ENCODE assay signal across 2 cellular contexts in the genomic region with DNA sequence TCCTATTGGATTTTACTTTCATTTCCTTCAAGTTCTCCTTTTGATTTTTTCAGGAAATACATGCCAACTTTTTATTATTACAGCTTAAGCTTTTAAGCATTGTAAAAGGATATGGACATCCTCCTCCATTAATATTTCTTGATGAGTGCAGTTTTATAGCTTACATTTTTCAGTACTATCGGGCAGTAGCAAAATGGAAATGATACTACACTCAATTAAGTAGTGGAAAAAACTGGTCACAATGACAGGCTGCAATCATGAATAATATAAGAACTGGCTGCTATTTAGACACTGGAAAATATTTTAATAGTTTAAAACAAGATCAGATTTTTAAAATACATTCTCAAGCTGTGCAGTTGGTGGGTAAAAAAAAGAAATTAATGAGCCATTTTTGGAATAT.
TF ChIP-seq lines count a peak whose summit lies in the region.

No MANE protein-coding gene starts in this region.

TF ChIP-seq in SK-N-SH treated with all-trans-retinoic acid at 6 μM for 48 hours, 23 proteins besides CTCF, POLR2A, EP300 and RAD21 (continued from another document):
- TF ChIP-seq, protein P1, sequence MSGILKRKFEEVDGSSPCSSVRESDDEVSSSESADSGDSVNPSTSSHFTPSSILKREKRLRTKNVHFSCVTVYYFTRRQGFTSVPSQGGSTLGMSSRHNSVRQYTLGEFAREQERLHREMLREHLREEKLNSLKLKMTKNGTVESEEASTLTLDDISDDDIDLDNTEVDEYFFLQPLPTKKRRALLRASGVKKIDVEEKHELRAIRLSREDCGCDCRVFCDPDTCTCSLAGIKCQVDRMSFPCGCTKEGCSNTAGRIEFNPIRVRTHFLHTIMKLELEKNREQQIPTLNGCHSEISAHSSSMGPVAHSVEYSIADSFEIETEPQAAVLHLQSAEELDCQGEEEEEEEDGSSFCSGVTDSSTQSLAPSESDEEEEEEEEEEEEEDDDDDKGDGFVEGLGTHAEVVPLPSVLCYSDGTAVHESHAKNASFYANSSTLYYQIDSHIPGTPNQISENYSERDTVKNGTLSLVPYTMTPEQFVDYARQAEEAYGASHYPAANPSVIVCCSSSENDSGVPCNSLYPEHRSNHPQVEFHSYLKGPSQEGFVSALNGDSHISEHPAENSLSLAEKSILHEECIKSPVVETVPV (CRISPR knock-in tag; IDR thresholded peaks at IDR 0.05), result no peak
- no peak for TF ChIP-seq PPARA (CRISPR knock-in tag; IDR thresholded peaks at IDR 0.05; ENCODE audit: borderline replicate concordance)
- no peak for TF ChIP-seq ZFP30 (CRISPR knock-in tag; IDR thresholded peaks at IDR 0.05)
- TF ChIP-seq, protein P2, sequence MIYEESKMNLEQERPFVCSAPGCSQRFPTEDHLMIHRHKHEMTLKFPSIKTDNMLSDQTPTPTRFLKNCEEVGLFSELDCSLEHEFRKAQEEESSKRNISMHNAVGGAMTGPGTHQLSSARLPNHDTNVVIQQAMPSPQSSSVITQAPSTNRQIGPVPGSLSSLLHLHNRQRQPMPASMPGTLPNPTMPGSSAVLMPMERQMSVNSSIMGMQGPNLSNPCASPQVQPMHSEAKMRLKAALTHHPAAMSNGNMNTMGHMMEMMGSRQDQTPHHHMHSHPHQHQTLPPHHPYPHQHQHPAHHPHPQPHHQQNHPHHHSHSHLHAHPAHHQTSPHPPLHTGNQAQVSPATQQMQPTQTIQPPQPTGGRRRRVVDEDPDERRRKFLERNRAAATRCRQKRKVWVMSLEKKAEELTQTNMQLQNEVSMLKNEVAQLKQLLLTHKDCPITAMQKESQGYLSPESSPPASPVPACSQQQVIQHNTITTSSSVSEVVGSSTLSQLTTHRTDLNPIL (CRISPR knock-in tag; IDR thresholded peaks at IDR 0.05; ENCODE audit: low read depth), result no peak
- TF ChIP-seq, protein P3, sequence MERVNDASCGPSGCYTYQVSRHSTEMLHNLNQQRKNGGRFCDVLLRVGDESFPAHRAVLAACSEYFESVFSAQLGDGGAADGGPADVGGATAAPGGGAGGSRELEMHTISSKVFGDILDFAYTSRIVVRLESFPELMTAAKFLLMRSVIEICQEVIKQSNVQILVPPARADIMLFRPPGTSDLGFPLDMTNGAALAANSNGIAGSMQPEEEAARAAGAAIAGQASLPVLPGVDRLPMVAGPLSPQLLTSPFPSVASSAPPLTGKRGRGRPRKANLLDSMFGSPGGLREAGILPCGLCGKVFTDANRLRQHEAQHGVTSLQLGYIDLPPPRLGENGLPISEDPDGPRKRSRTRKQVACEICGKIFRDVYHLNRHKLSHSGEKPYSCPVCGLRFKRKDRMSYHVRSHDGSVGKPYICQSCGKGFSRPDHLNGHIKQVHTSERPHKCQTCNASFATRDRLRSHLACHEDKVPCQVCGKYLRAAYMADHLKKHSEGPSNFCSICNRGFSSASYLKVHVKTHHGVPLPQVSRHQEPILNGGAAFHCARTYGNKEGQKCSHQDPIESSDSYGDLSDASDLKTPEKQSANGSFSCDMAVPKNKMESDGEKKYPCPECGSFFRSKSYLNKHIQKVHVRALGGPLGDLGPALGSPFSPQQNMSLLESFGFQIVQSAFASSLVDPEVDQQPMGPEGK (CRISPR knock-in tag; IDR thresholded peaks at IDR 0.05; ENCODE audit: borderline replicate concordance), result no peak
- TF ChIP-seq SNAI2 (CRISPR knock-in tag; IDR thresholded peaks at IDR 0.05), result no peak
- no peak for TF ChIP-seq TOX (CRISPR knock-in tag; IDR thresholded peaks at IDR 0.05; ENCODE audit: borderline replicate concordance)
- no peak for TF ChIP-seq ISL1 (CRISPR knock-in tag; IDR thresholded peaks at IDR 0.05)
- TF ChIP-seq, protein P4, sequence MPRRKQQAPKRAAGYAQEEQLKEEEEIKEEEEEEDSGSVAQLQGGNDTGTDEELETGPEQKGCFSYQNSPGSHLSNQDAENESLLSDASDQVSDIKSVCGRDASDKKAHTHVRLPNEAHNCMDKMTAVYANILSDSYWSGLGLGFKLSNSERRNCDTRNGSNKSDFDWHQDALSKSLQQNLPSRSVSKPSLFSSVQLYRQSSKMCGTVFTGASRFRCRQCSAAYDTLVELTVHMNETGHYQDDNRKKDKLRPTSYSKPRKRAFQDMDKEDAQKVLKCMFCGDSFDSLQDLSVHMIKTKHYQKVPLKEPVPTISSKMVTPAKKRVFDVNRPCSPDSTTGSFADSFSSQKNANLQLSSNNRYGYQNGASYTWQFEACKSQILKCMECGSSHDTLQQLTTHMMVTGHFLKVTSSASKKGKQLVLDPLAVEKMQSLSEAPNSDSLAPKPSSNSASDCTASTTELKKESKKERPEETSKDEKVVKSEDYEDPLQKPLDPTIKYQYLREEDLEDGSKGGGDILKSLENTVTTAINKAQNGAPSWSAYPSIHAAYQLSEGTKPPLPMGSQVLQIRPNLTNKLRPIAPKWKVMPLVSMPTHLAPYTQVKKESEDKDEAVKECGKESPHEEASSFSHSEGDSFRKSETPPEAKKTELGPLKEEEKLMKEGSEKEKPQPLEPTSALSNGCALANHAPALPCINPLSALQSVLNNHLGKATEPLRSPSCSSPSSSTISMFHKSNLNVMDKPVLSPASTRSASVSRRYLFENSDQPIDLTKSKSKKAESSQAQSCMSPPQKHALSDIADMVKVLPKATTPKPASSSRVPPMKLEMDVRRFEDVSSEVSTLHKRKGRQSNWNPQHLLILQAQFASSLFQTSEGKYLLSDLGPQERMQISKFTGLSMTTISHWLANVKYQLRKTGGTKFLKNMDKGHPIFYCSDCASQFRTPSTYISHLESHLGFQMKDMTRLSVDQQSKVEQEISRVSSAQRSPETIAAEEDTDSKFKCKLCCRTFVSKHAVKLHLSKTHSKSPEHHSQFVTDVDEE (CRISPR knock-in tag; IDR thresholded peaks at IDR 0.05), result no peak
- no peak for TF ChIP-seq GLIS3 (CRISPR knock-in tag; IDR thresholded peaks at IDR 0.05)
- no peak for TF ChIP-seq ZFP3 (CRISPR knock-in tag; IDR thresholded peaks at IDR 0.05)
- TF ChIP-seq ZNF8 (CRISPR knock-in tag; IDR thresholded peaks at IDR 0.05), result no peak
- no peak for TF ChIP-seq CSDC2 (CRISPR knock-in tag; IDR thresholded peaks at IDR 0.05)
- no peak for TF ChIP-seq ESRRG (CRISPR knock-in tag; IDR thresholded peaks at IDR 0.05)
- TF ChIP-seq ZC3H10 (CRISPR knock-in tag; IDR thresholded peaks at IDR 0.05), result no peak
- TF ChIP-seq TCF4 (CRISPR knock-in tag; IDR thresholded peaks at IDR 0.05; ENCODE audit: borderline replicate concordance), result no peak
- TF ChIP-seq BACH2 (CRISPR knock-in tag; IDR thresholded peaks at IDR 0.05; ENCODE audit: borderline replicate concordance), result no peak
- no peak for TF ChIP-seq ZNF565 (CRISPR knock-in tag; conservative IDR thresholded peaks at IDR 0.05; ENCODE audit: low read depth)

TF ChIP-seq in SK-N-SH, 30 proteins besides CTCF, POLR2A, EP300 and RAD21 (continued from another document):
- TF ChIP-seq, protein P5, sequence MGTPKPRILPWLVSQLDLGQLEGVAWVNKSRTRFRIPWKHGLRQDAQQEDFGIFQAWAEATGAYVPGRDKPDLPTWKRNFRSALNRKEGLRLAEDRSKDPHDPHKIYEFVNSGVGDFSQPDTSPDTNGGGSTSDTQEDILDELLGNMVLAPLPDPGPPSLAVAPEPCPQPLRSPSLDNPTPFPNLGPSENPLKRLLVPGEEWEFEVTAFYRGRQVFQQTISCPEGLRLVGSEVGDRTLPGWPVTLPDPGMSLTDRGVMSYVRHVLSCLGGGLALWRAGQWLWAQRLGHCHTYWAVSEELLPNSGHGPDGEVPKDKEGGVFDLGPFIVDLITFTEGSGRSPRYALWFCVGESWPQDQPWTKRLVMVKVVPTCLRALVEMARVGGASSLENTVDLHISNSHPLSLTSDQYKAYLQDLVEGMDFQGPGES (IDR thresholded peaks at IDR 0.05; ENCODE audit: low read depth, low read length), result no peak
- TF ChIP-seq NFIC (IDR thresholded peaks at IDR 0.05; ENCODE audit: borderline replicate concordance), result no peak
- TF ChIP-seq NRF1 (IDR thresholded peaks at IDR 0.05; ENCODE audit: low read depth, low read length), result no peak
- no peak for TF ChIP-seq RFX5 (IDR thresholded peaks at IDR 0.05; ENCODE audit: low read length)
- TF ChIP-seq, protein P6, sequence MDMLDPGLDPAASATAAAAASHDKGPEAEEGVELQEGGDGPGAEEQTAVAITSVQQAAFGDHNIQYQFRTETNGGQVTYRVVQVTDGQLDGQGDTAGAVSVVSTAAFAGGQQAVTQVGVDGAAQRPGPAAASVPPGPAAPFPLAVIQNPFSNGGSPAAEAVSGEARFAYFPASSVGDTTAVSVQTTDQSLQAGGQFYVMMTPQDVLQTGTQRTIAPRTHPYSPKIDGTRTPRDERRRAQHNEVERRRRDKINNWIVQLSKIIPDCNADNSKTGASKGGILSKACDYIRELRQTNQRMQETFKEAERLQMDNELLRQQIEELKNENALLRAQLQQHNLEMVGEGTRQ (IDR thresholded peaks at IDR 0.05; ENCODE audit: borderline replicate concordance, low read depth, low read length), result no peak
- TF ChIP-seq TEAD4 (IDR thresholded peaks at IDR 0.05; ENCODE audit: borderline replicate concordance, insufficient read depth), result no peak
- no peak for TF ChIP-seq GATA2 (CRISPR knock-in tag; IDR thresholded peaks at IDR 0.05)
- no peak for TF ChIP-seq FOXJ3 (CRISPR knock-in tag; IDR thresholded peaks at IDR 0.05)
- TF ChIP-seq TAF1 (IDR thresholded peaks at IDR 0.05; ENCODE audit: borderline replicate concordance, low read depth, low read length), result no peak
- TF ChIP-seq MEF2A (IDR thresholded peaks at IDR 0.05; ENCODE audit: borderline replicate concordance, low read depth), result no peak
